ENCODE assay signal across 13 cellular contexts in genomic region chr16:51146256-51146924, GRCh38. TPM values are rescaled to one million over a fixed set of nuclear protein-coding genes. Genes with fewer than 3 reads are reported as not detected.
DNase-seq lines count a peak whose midpoint lies in the region; ATAC-seq and TF ChIP-seq lines count a peak whose summit lies in the region.
"Had no signal": no experiment of that assay in that cellular context is flagged by ENCODE, and none has a peak within 500 bp of the region (broad histone marks: within the 10 kb centered on the region; RNA-seq: fewer than 3 reads in every experiment).

No MANE protein-coding gene starts in this region.

- H3K27me3 ChIP-seq in AG04450 (ENCODE audit: control insufficient read depth, insufficient read depth, low read length): no peaks in the 10 kb centered on the region
- peaks cover 53 to 92% of the 10 kb centered on the region in 2 donors for H3K27me3 ChIP-seq in left lung

- WGBS in mesodermal cell (ENCODE audit: insufficient coverage in 2 of 2), 2 experiments: 38% methylated on average over 5 of the region's 6 CpGs; no CpG with 5 or more reads in 1 of the 2 experiments

- H3K27ac ChIP-seq in AG04450 (ENCODE audit: low read depth, low read length): no peak overlapping the region
- peak overlapping the region; percentile 41 for H3K27ac ChIP-seq in cingulate gyrus (ENCODE audit: low read depth, low read length)
- H3K27ac ChIP-seq in mesodermal cell (ENCODE audit: low read depth, low read length, severe bottlenecking): peak overlapping the region; percentile 54
- H3K27ac ChIP-seq in left lung: no peak overlapping the region

- no peaks in the 10 kb centered on the region for H3K4me1 Mint-ChIP-seq in stimulated activated memory B cell treated with anti-CD40 and anti-IgM and Interleukin-4, amounts not matched to agents 10 μg/mL and 1 μg/mL and 100 μg/mL, for 72 hours
- H3K4me1 Mint-ChIP-seq: T-helper 17 cell had no signal

- intact Hi-C loops in left lung (cut with DNase I): no loop called here

- no peak overlapping the region for H3K27ac Mint-ChIP-seq in stimulated activated memory B cell treated with anti-CD40 and anti-IgM and Interleukin-4, amounts not matched to agents 10 μg/mL and 1 μg/mL and 100 μg/mL, for 72 hours
- H3K27ac Mint-ChIP-seq: stimulated activated naive CD8-positive, alpha-beta T cell treated with anti-CD3 and anti-CD28 coated beads, Interleukin-15, Interleukin-2, amounts not matched to agents 100 ng/mL and 50 ng/mL, for 24 hours; T-helper 17 cell had no signal

- TF ChIP-seq CTCF in AG04450 (IDR thresholded peaks at IDR 0.05; ENCODE audit: low read depth, low read length): peak; percentile 72
- no peak for TF ChIP-seq CTCF in left lung (IDR thresholded peaks at IDR 0.05)

- no peak for ATAC-seq in stimulated activated memory B cell treated with anti-CD40 and anti-IgM and Interleukin-4, amounts not matched to agents 10 μg/mL and 1 μg/mL and 100 μg/mL, for 72 hours
- ATAC-seq in left lung (no peak), GM19467 (IDR thresholded peaks at IDR 0.05; ENCODE audit: unreplicated experiment) (no peak)
- ATAC-seq: left lobe of liver, T-helper 17 cell had no signal

- H3K9me3 ChIP-seq in AG04450 (ENCODE audit: control insufficient read depth, insufficient read depth, low read length) (peaks cover 3% of the 10 kb centered on the region; the same call in 1 of the 2 replicates), mesodermal cell (ENCODE audit: control insufficient read depth, low read length) (no peaks in the 10 kb centered on the region), left lung (no peaks in the 10 kb centered on the region)
- H3K9me3 ChIP-seq: Caco-2 had no signal

- no peak for DNase-seq in AG04450 (ENCODE audit: low read depth, low spot score)
- DNase-seq in HT1080 (ENCODE audit: low read depth): peak; percentile 49
- no peak for DNase-seq in left lung
- no peak for DNase-seq in DMS79 treated with DMSO at 0.1 percent for 48 hours (lab: John Stamatoyannopoulos, UW)
- DNase-seq: Caco-2, T-helper 17 cell had no signal

- POLR2A ChIA-PET in AG04450 (lab: Yijun Ruan, JAX): interaction anchor here (0.6 kb wide), 1 partner anchor 733 kb away, joined by 3 read pairs; no protein-coding TSS in a partner anchor

- H3K27me3 Mint-ChIP-seq in stimulated activated memory B cell treated with anti-CD40 and anti-IgM and Interleukin-4, amounts not matched to agents 10 μg/mL and 1 μg/mL and 100 μg/mL, for 72 hours: peaks cover 41% of the 10 kb centered on the region

- H3K36me3 ChIP-seq in mesodermal cell (ENCODE audit: control insufficient read depth, insufficient read depth, low read length) (peaks cover 25% of the 10 kb centered on the region), left lung (no peaks in the 10 kb centered on the region)

- H3K4me3 ChIP-seq in AG04450 (ENCODE audit: low read depth, low read length) (peak overlapping the region; percentile 24), mesodermal cell (ENCODE audit: extremely low read depth, insufficient read depth, low read length, poor library complexity, severe bottlenecking) (peak overlapping the region; percentile 15), left lung (no peak overlapping the region)

- no peaks in the 10 kb centered on the region for H3K9me3 Mint-ChIP-seq in stimulated activated memory B cell treated with anti-CD40 and anti-IgM and Interleukin-4, amounts not matched to agents 10 μg/mL and 1 μg/mL and 100 μg/mL, for 72 hours

- H3K4me1 ChIP-seq in mesodermal cell (ENCODE audit: control insufficient read depth, insufficient read depth, low read length, poor library complexity, severe bottlenecking): peaks cover 25% of the 10 kb centered on the region
- peaks cover under 1 to 2% of the 10 kb centered on the region in 2 donors for H3K4me1 ChIP-seq in left lung
- H3K4me1 ChIP-seq: Caco-2 had no signal

- no peak overlapping the region for H3K4me3 Mint-ChIP-seq in stimulated activated memory B cell treated with anti-CD40 and anti-IgM and Interleukin-4, amounts not matched to agents 10 μg/mL and 1 μg/mL and 100 μg/mL, for 72 hours
- H3K4me3 Mint-ChIP-seq: stimulated activated naive CD8-positive, alpha-beta T cell treated with anti-CD3 and anti-CD28 coated beads, Interleukin-15, Interleukin-2, amounts not matched to agents 100 ng/mL and 50 ng/mL, for 24 hours; T-helper 17 cell had no signal

- H3K36me3 Mint-ChIP-seq in stimulated activated memory B cell treated with anti-CD40 and anti-IgM and Interleukin-4, amounts not matched to agents 10 μg/mL and 1 μg/mL and 100 μg/mL, for 72 hours: no peaks in the 10 kb centered on the region

- CTCF ChIA-PET in AG04450 (lab: Charles Lee): interaction anchor here (0.7 to 4.2 kb wide), 12 partner anchors 9 to 836 kb away, joined by 3 to 36 read pairs (median 4); no protein-coding TSS in a partner anchor

RNA-seq across cellular contexts. Expression of gene SALL1, which starts 4.7 kb away (rescaled TPM):
- polyA plus RNA-seq in AG04450 (2011; rRNA removed): 9.9 and 11.0 TPM in 2 replicates
- polyA minus RNA-seq in AG04450 (2011; rRNA and poly(A)+ RNA removed): 11.9 and 14.0 TPM in 2 replicates
- 4.0 and 6.0 TPM in 2 replicates for total RNA-seq in HT1080 (2014; rRNA removed; shearing (Covaris generic))
- polyA plus RNA-seq in HT1080 (2015; cell fraction: cytosol; rRNA removed): 5.2 and 6.0 TPM in 2 replicates
- polyA plus RNA-seq in HT1080 (2015; cell fraction: nucleus; rRNA removed): 8.0 and 9.7 TPM in 2 replicates
- 45.4 TPM for polyA plus RNA-seq in mesodermal cell (2013, experiment 1 of 2)
- 36.0 TPM for polyA plus RNA-seq in mesodermal cell (2013, experiment 2 of 2)
- not detected for total RNA-seq in left lung
- total RNA-seq: Caco-2, dermis microvascular lymphatic vessel endothelial cell, T-helper 17 cell had no signal

Comparison
In these comparisons a context has a peak if more than half of its experiments do, and no peak if none do; other contexts are left out.
1. H3K27ac ChIP-seq: peak in cingulate gyrus (single experiment) and mesodermal cell (single experiment); none in AG04450 (single experiment) and left lung (0 of 2).
2. H3K4me3 ChIP-seq: peak in AG04450 (single experiment) and mesodermal cell (single experiment); none in left lung (0 of 2).